23 cellular contexts compared by ENCODE assay signal in genomic region chr6:136086686-136087085, GRCh38.
DNase-seq lines count a peak whose midpoint lies in the region; ATAC-seq and TF ChIP-seq lines count a peak whose summit lies in the region.
"Had no signal": no experiment of that assay in that cellular context is flagged by ENCODE, and none has a peak within 500 bp of the region (broad histone marks: within the 10 kb centered on the region; RNA-seq: fewer than 3 reads in every experiment).

No MANE protein-coding gene starts in this region.

- H3K4me1 Mint-ChIP-seq in activated CD4-positive, alpha-beta memory T cell treated with anti-CD3 and anti-CD28 coated beads for 36 hours (ENCODE audit: low read depth): no peaks in the 10 kb centered on the region

- no peak for TF ChIP-seq CTCF in heart right ventricle (IDR thresholded peaks at IDR 0.05)
- no peak for TF ChIP-seq CTCF in omental fat pad (IDR thresholded peaks at IDR 0.05)

- peak overlapping the region in 6 of 10 donors; percentile 20 to 52 (median 36) for H3K27ac ChIP-seq in heart right ventricle
- H3K27ac ChIP-seq in right cardiac atrium (ENCODE audit: low read length): no peak overlapping the region
- H3K27ac ChIP-seq: cardiac muscle cell, gastroesophageal sphincter had no signal

- H3K36me3 Mint-ChIP-seq in activated CD4-positive, alpha-beta memory T cell treated with anti-CD3 and anti-CD28 coated beads for 36 hours: no peaks in the 10 kb centered on the region

- ATAC-seq in heart right ventricle: peak in 6 of 8 donors; percentile 15 to 49 (median 26)
- ATAC-seq in right cardiac atrium: peak; percentile 36 to 51
- ATAC-seq in omental fat pad (ENCODE audit: low FRiP score): no peak
- ATAC-seq: gastroesophageal sphincter; left colon; stimulated activated naive CD8-positive, alpha-beta T cell treated with anti-CD3 and anti-CD28 coated beads, Interleukin-15, Interleukin-2, amounts not matched to agents 100 U/mL and 50 U/mL, for 24 hours had no signal

- no peaks in the 10 kb centered on the region for H3K27me3 ChIP-seq in heart right ventricle
- no peaks in the 10 kb centered on the region for H3K27me3 ChIP-seq in right cardiac atrium (ENCODE audit: control insufficient read depth, insufficient read depth)
- H3K27me3 ChIP-seq: BE2C, cardiac muscle cell, gastroesophageal sphincter had no signal

- H3K9me3 Mint-ChIP-seq in activated CD4-positive, alpha-beta memory T cell treated with anti-CD3 and anti-CD28 coated beads for 36 hours: no peaks in the 10 kb centered on the region
- H3K9me3 Mint-ChIP-seq: activated T-cell treated with anti-CD3 and anti-CD28 coated beads, Interleukin-2, amount 50 U/mL, for 24 hours had no signal

- 73 to 74% methylated on average over 8 of the region's 8 CpGs for WGBS in heart right ventricle, 2 donors
- 64% methylated on average over 8 of the region's 8 CpGs for WGBS in right cardiac atrium

- H3K4me3 ChIP-seq in heart right ventricle: no peak overlapping the region
- no peak overlapping the region for H3K4me3 ChIP-seq in right cardiac atrium (ENCODE audit: low read length)
- H3K4me3 ChIP-seq: cardiac muscle cell, gastroesophageal sphincter had no signal

- CTCF ChIA-PET in activated CD4-positive, alpha-beta memory T cell treated with anti-CD3 and anti-CD28 coated beads for 36 hours (lab: Charles Lee): no interaction called here

- H3K27ac Mint-ChIP-seq in activated CD4-positive, alpha-beta memory T cell treated with anti-CD3 and anti-CD28 coated beads for 36 hours: no peak overlapping the region
- H3K27ac Mint-ChIP-seq: activated T-cell treated with anti-CD3 and anti-CD28 coated beads, Interleukin-2, amount 50 U/mL, for 24 hours had no signal

- no peaks in the 10 kb centered on the region for H3K36me3 ChIP-seq in heart right ventricle
- H3K36me3 ChIP-seq: BE2C, cardiac muscle cell, gastroesophageal sphincter had no signal

- peaks cover 3% of the 10 kb centered on the region for H3K27me3 Mint-ChIP-seq in activated CD4-positive, alpha-beta memory T cell treated with anti-CD3 and anti-CD28 coated beads for 36 hours
- H3K27me3 Mint-ChIP-seq: activated T-cell treated with anti-CD3 and anti-CD28 coated beads, Interleukin-2, amount 50 U/mL, for 24 hours had no signal

- no peak overlapping the region for H3K4me3 Mint-ChIP-seq in activated CD4-positive, alpha-beta memory T cell treated with anti-CD3 and anti-CD28 coated beads for 36 hours
- H3K4me3 Mint-ChIP-seq: activated T-cell treated with anti-CD3 and anti-CD28 coated beads, Interleukin-2, amount 50 U/mL, for 24 hours had no signal

- POLR2A ChIA-PET in activated CD4-positive, alpha-beta memory T cell treated with anti-CD3 and anti-CD28 coated beads for 36 hours (lab: Charles Lee): no interaction called here

- H3K9me3 ChIP-seq in heart right ventricle: no peaks in the 10 kb centered on the region
- H3K9me3 ChIP-seq in right cardiac atrium (ENCODE audit: control insufficient read depth, low read length): no peaks in the 10 kb centered on the region
- H3K9me3 ChIP-seq: BE2C, gastroesophageal sphincter had no signal

- intact Hi-C loops in heart right ventricle (cut with DNase I): no loop called here
- intact Hi-C loops in cardiac septum (cut with DNase I): no loop called here
- intact Hi-C loops in right cardiac atrium (cut with DNase I): no loop called here
- intact Hi-C loops in posterior cingulate gyrus (cut with DNase I): no loop called here
- intact Hi-C loops in activated CD4-positive, alpha-beta memory T cell treated with anti-CD3 and anti-CD28 coated beads for 36 hours (cut with micrococcal nuclease): no loop called here

- H3K4me1 ChIP-seq in heart right ventricle: peaks cover 0 to 38% (median 15%) of the 10 kb centered on the region in 9 donors
- H3K4me1 ChIP-seq in right cardiac atrium (ENCODE audit: control insufficient read depth, insufficient read depth, low read length): no peaks in the 10 kb centered on the region

- DNase-seq in heart right ventricle (no peak), cardiac septum (ENCODE audit: low spot score) (no peak), right cardiac atrium (peak; percentile 23 to 60 (median 43)), posterior cingulate gyrus (peak in 8 of 10 donors; percentile 21 to 87 (median 28)), putamen (ENCODE audit: low spot score) (no peak), NCI-H82 treated with DMSO at 0.1 percent for 48 hours (lab: John Stamatoyannopoulos, UW; ENCODE audit: unreplicated experiment) (no peak), omental fat pad (ENCODE audit: low spot score) (no peak)
- DNase-seq in activated CD4-positive, alpha-beta memory T cell treated with anti-CD3 and anti-CD28 coated beads for 36 hours: no peak
- DNase-seq: activated naive CD4-positive, alpha-beta T cell treated with Interleukin-2 at 50 U/mL for 16 hours; activated T-cell treated with anti-CD3 and anti-CD28 coated beads, Interleukin-2, amount 50 U/mL, for 24 hours; amniotic stem cell; BE2C; COR-L47; EL; H7; left colon; NCI-H1048; NCI-H2081 treated with DMSO at 0.1 percent for 48 hours; NCI-H524; stimulated activated CD4-positive, alpha-beta T cell treated with anti-CD3 and anti-CD28 coated beads, Interleukin-1b, Interleukin-23, amount 100 ng/mL, for 48 hours; stimulated activated naive CD8-positive, alpha-beta T cell treated with anti-CD3 and anti-CD28 coated beads, Interleukin-15, Interleukin-2, amounts not matched to agents 100 U/mL and 50 U/mL, for 24 hours had no signal

Comparison
In these comparisons a context has a peak if more than half of its experiments do, and no peak if none do; other contexts are left out.
1. DNase-seq: peak in right cardiac atrium (3 of 3) and posterior cingulate gyrus (8 of 10); none in heart right ventricle (0 of 2), cardiac septum (single experiment), putamen (single experiment), NCI-H82 treated with DMSO at 0.1 percent for 48 hours (single experiment), activated CD4-positive, alpha-beta memory T cell treated with anti-CD3 and anti-CD28 coated beads for 36 hours (single experiment) and omental fat pad (single experiment).